In the genomic region with DNA sequence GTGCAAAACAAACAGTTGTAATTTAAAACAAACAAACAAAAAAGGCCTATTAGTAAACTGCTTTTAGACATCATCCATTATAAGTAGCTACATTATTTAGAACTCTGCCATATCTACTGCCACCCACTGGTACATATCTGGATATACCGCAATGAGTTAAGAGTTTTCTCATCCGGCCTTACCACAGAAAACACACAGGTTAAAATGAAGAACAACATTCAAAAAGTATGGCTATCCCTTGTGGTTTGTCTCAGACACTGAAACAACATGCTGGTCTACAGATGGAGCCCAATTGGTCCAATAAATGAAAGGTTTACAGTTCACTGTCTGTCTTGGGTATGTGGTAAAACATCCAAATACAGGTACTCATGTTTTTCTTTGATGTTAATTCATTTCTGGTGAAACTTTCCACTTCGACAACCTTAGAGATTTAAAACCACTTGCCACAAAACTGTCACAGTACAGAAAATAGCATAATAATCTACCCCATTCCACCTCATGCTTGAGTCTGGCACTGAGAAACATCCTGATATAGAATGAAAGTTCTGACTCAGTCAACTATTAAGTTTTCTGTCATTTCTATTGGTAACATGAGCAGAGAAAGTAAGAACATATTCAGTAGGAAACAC, we compare ENCODE assay signal across 8 cellular contexts.
A peak's percentile ranks its signal among the peaks of the same experiment; 100 is the strongest.
DNase-seq lines count a peak whose midpoint lies in the region; ATAC-seq and TF ChIP-seq lines count a peak whose summit lies in the region.

No MANE protein-coding gene starts in this region.

- peaks cover 2% of the 10 kb centered on the region for H3K27me3 Mint-ChIP-seq in activated CD8-positive, alpha-beta memory T cell treated with anti-CD3 and anti-CD28 coated beads, Interleukin-2, amount 10 ng/mL, durations not matched to agents 7 days and 5 days

- peak overlapping the region; percentile 2 for H3K27ac Mint-ChIP-seq in activated CD8-positive, alpha-beta memory T cell treated with anti-CD3 and anti-CD28 coated beads, Interleukin-2, amount 10 ng/mL, durations not matched to agents 7 days and 5 days

- CTCF ChIA-PET in activated CD8-positive, alpha-beta memory T cell treated with anti-CD3 and anti-CD28 coated beads, Interleukin-2, amount 10 ng/mL, durations not matched to agents 7 days and 5 days (lab: Charles Lee): interaction anchor here (0.7 to 1.4 kb wide), 2 partner anchors 9 to 10 kb away, joined by 3 read pairs; no protein-coding TSS in a partner anchor

- ATAC-seq in activated CD8-positive, alpha-beta memory T cell treated with anti-CD3 and anti-CD28 coated beads, Interleukin-2, amount 10 ng/mL, durations not matched to agents 7 days and 5 days: peak; percentile 81
- ATAC-seq in GM19395 (IDR thresholded peaks at IDR 0.05; ENCODE audit: unreplicated experiment) (peak; percentile 97), HG03280 (IDR thresholded peaks at IDR 0.05; ENCODE audit: unreplicated experiment) (peak; percentile 95)

- no peaks in the 10 kb centered on the region for H3K9me3 Mint-ChIP-seq in activated CD8-positive, alpha-beta memory T cell treated with anti-CD3 and anti-CD28 coated beads, Interleukin-2, amount 10 ng/mL, durations not matched to agents 7 days and 5 days (ENCODE audit: low read depth)

- TF ChIP-seq POLR2A in erythroblast (IDR thresholded peaks at IDR 0.05; ENCODE audit: low read length): no peak

- H3K4me1 Mint-ChIP-seq in activated CD8-positive, alpha-beta memory T cell treated with anti-CD3 and anti-CD28 coated beads, Interleukin-2, amount 10 ng/mL, durations not matched to agents 7 days and 5 days: peaks cover 15% of the 10 kb centered on the region

- H3K4me3 Mint-ChIP-seq in activated CD8-positive, alpha-beta memory T cell treated with anti-CD3 and anti-CD28 coated beads, Interleukin-2, amount 10 ng/mL, durations not matched to agents 7 days and 5 days: no peak overlapping the region

- H3K36me3 Mint-ChIP-seq in activated CD8-positive, alpha-beta memory T cell treated with anti-CD3 and anti-CD28 coated beads, Interleukin-2, amount 10 ng/mL, durations not matched to agents 7 days and 5 days: peaks cover 1% of the 10 kb centered on the region

- DNase-seq in activated CD8-positive, alpha-beta memory T cell treated with anti-CD3 and anti-CD28 coated beads, Interleukin-2, amount 10 ng/mL, durations not matched to agents 7 days and 5 days: no peak
- DNase-seq in activated CD8-positive, alpha-beta memory T cell treated with anti-CD3 and anti-CD28 coated beads for 24 hours: no peak
- DNase-seq in RPMI8226 (peak; percentile 5), erythroblast (lab: John Stamatoyannopoulos, UW) (peak; percentile 26 to 29), renal cortical epithelial cell (ENCODE audit: low read depth) (peak; percentile 70), UCSD-AML1 (lab: John Stamatoyannopoulos, UW; ENCODE audit: unreplicated experiment) (no peak)

Comparison
In these comparisons a context has a peak if more than half of its experiments do, and no peak if none do; other contexts are left out.
1. DNase-seq: peak in RPMI8226 (single experiment), erythroblast (2 of 2) and renal cortical epithelial cell (single experiment); none in activated CD8-positive, alpha-beta memory T cell treated with anti-CD3 and anti-CD28 coated beads, Interleukin-2, amount 10 ng/mL, durations not matched to agents 7 days and 5 days (single experiment), activated CD8-positive, alpha-beta memory T cell treated with anti-CD3 and anti-CD28 coated beads for 24 hours (single experiment) and UCSD-AML1 (single experiment).
2. Peak in every context shown above with its lines, with median percentiles within 50 percentile points of each other: ATAC-seq.